In genomic region chr20:47720636-47721427, GRCh38 we compare ENCODE assay signal across 16 cellular contexts.
DNase-seq lines count a peak whose midpoint lies in the region; ATAC-seq and TF ChIP-seq lines count a peak whose summit lies in the region.
"Had no signal": no experiment of that assay in that cellular context is flagged by ENCODE, and none has a peak within 500 bp of the region (broad histone marks: within the 10 kb centered on the region; RNA-seq: fewer than 3 reads in every experiment).

No MANE protein-coding gene starts in this region.

- ATAC-seq in GM18511 (IDR thresholded peaks at IDR 0.05; ENCODE audit: unreplicated experiment) (no peak), GM18519 (IDR thresholded peaks at IDR 0.05; ENCODE audit: low FRiP score, unreplicated experiment) (no peak)
- ATAC-seq: activated T-cell treated with anti-CD3 and anti-CD28 coated beads, Interleukin-2, amount 50 U/mL, for 72 hours; CD8-positive, alpha-beta T cell had no signal

- TF ChIP-seq CTCF in HFF-Myc (IDR thresholded peaks at IDR 0.05; ENCODE audit: low read depth, low read length, missing control alignments): no peak
- no peak for TF ChIP-seq CTCF in brain (conservative IDR thresholded peaks at IDR 0.05)

- peak overlapping the region in 4 of 5 experiments; percentile 17 to 80 (median 38) for H3K27ac Mint-ChIP-seq in brain
- H3K27ac Mint-ChIP-seq: activated T-cell treated with anti-CD3 and anti-CD28 coated beads, Interleukin-2, amount 50 U/mL, for 72 hours; CD8-positive, alpha-beta T cell; T-helper 2 cell treated with Interferon-gamma antibody and Interleukin-4, amounts not matched to agents 5 μg/mL and 100 μg/mL, for 36 hours had no signal

- peaks cover 0 to 5% (median 0%) of the 10 kb centered on the region in 5 experiments for H3K9me3 Mint-ChIP-seq in brain
- H3K9me3 Mint-ChIP-seq: activated T-cell treated with anti-CD3 and anti-CD28 coated beads, Interleukin-2, amount 50 U/mL, for 72 hours; CD8-positive, alpha-beta T cell; T-helper 2 cell treated with Interferon-gamma antibody and Interleukin-4, amounts not matched to agents 5 μg/mL and 100 μg/mL, for 36 hours had no signal

- H3K27me3 Mint-ChIP-seq in brain: peaks cover 8% of the 10 kb centered on the region

- peak; percentile 55 for DNase-seq in HFF-Myc (ENCODE audit: extremely low read depth, low read depth)
- peak; percentile 92 for DNase-seq in left kidney (ENCODE audit: low read depth, low spot score)
- DNase-seq in stromal cell of bone marrow (ENCODE audit: low read depth): peak; percentile 17
- no peak for DNase-seq in NCI-H2196 treated with DMSO at 0.1 percent for 48 hours (lab: John Stamatoyannopoulos, UW; ENCODE audit: unreplicated experiment)
- DNase-seq: activated T-cell treated with anti-CD3 and anti-CD28 coated beads, Interleukin-2, amount 50 U/mL, for 72 hours; CD8-positive, alpha-beta T cell; dorsolateral prefrontal cortex; foreskin melanocyte; midbrain; NCI-H1436; NCI-H748 treated with DMSO at 0.1 percent for 48 hours had no signal

- H3K4me1 Mint-ChIP-seq in brain: peaks cover 38% of the 10 kb centered on the region

- peaks cover 7% of the 10 kb centered on the region for H3K36me3 Mint-ChIP-seq in brain
- H3K36me3 Mint-ChIP-seq: CD8-positive, alpha-beta T cell had no signal

- H3K4me3 Mint-ChIP-seq in brain: peak overlapping the region in 4 of 5 experiments; percentile 5 to 45 (median 34)
- H3K4me3 Mint-ChIP-seq: activated T-cell treated with anti-CD3 and anti-CD28 coated beads, Interleukin-2, amount 50 U/mL, for 72 hours; CD8-positive, alpha-beta T cell; T-helper 2 cell treated with Interferon-gamma antibody and Interleukin-4, amounts not matched to agents 5 μg/mL and 100 μg/mL, for 36 hours had no signal

- H3K4me3 ChIP-seq in HFF-Myc (replicated peaks; ENCODE audit: low read depth, low read length): no peak overlapping the region
- H3K4me3 ChIP-seq: dorsolateral prefrontal cortex, thyroid gland had no signal
